ENCODE assay signal across 26 cellular contexts in the genomic region with DNA sequence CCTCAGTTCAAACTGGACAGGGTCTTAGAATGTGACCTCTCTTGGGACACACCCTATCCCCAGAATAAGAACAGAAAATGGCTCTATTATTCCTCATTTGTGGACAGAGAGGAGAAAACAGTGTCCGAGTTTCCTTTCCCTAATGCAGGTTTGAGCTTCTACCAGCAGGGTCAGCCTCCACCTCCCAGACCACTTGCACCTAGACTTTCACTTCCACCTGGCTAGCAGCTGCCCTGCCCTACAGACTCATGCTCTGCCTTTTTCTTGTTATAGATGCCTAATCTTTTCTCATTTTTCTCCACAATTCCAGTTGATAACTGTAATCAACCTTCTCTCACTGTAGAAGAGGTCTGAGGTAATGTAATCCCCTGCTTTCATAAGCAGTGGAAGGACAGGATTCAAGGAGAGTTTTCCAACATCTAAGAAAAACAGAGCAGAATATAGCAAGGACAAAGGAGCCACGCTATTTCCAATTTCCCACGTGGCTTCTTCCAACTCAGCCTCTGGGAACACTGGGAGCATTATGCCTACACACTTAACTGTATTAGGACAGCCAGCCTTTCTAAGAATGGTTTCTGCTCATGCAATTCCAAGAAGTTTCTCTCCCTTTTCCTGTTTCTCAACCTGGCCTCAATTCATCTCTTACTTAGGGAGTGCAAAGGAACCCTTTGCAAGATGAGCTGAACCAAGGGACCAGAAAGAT.
DNase-seq lines count a peak whose midpoint lies in the region; ATAC-seq, FAIRE-seq and TF ChIP-seq lines count a peak whose summit lies in the region.
"Had no signal": no experiment of that assay in that cellular context is flagged by ENCODE, and none has a peak within 500 bp of the region (broad histone marks: within the 10 kb centered on the region; RNA-seq: fewer than 3 reads in every experiment).

No MANE protein-coding gene starts in this region.

- DNase-seq in GM12891 (ENCODE audit: insufficient read length, low spot score), result no peak
- no peak for DNase-seq in memory B cell (ENCODE audit: low spot score in 2 of 2)
- DNase-seq in DMS 273 (lab: John Stamatoyannopoulos, UW; ENCODE audit: unreplicated experiment), result no peak
- DNase-seq in PC-3, result no peak
- DNase-seq in stimulated activated CD4-positive, alpha-beta T cell treated with anti-CD3 and anti-CD28 coated beads, Interleukin-12 subunit alpha, Interleukin-12 subunit beta, amount 100 ng/mL, for 4 hours, result no peak
- no peak for DNase-seq in naive thymus-derived CD8-positive, alpha-beta T cell
- DNase-seq: activated CD4-positive, alpha-beta T cell treated with anti-CD3 and anti-CD28 coated beads, Interleukin-2, amount 50 U/mL, for 1 hour; activated CD8-positive, alpha-beta memory T cell treated with anti-CD3 and anti-CD28 coated beads, Interleukin-2, amount 50 U/mL, for 48 hours; amygdala; CD8-positive, alpha-beta T cell; DMS79; foreskin fibroblast; GM23248; hypothalamus; NCI-H1092; NK-92 treated with Interleukin-12 subunit alpha and Interleukin-12 subunit beta, amount 100 ng/mL, for 24 hours; stimulated activated CD4-positive, alpha-beta T cell treated with anti-CD3 and anti-CD28 coated beads, Interleukin-4, amount 100 ng/mL, for 1 hour; SW 1271; upper lobe of left lung had no signal

- BruUV-seq in PC-3 (replicated peaks; lab: Mats Ljungman, UMichigan), result no TSS peak

- FAIRE-seq in GM12891 (lab: Jason Lieb, UNC), result peak; percentile 65

- H3K4me3 Mint-ChIP-seq in IgD-negative memory B cell (peak overlapping the region in 3 of 4 donors; percentile 57 to 88 (median 65)), memory B cell (peak overlapping the region; percentile 4)
- H3K4me3 Mint-ChIP-seq in naive thymus-derived CD8-positive, alpha-beta T cell, result no peak overlapping the region
- H3K4me3 Mint-ChIP-seq: CD8-positive, alpha-beta T cell; nephron had no signal

- ATAC-seq in GM21529 (IDR thresholded peaks at IDR 0.05; ENCODE audit: unreplicated experiment) (peak; percentile 28), memory B cell (ENCODE audit: low read depth) (no peak), PC-3 (no peak)
- ATAC-seq in naive thymus-derived CD8-positive, alpha-beta T cell, result no peak
- ATAC-seq: CD8-positive, alpha-beta T cell had no signal

- H3K4me1 Mint-ChIP-seq in IgD-negative memory B cell (peaks cover 84 to 88% (median 85%) of the 10 kb centered on the region in 3 donors), memory B cell (peaks cover 70% of the 10 kb centered on the region)
- H3K4me1 Mint-ChIP-seq in naive thymus-derived CD8-positive, alpha-beta T cell, result peaks cover 0 to 48% (median under 1%) of the 10 kb centered on the region in 4 donors

- H3K27me3 Mint-ChIP-seq in IgD-negative memory B cell (peaks cover 1% of the 10 kb centered on the region), memory B cell (no peaks in the 10 kb centered on the region)
- peaks cover 0 to 3% (median 0%) of the 10 kb centered on the region in 5 donors for H3K27me3 Mint-ChIP-seq in naive thymus-derived CD8-positive, alpha-beta T cell

- no peak overlapping the region for H3K4me3 ChIP-seq in PC-3 (ENCODE audit: low read length)
- H3K4me3 ChIP-seq: cardiac muscle cell, GM23248, upper lobe of left lung had no signal

- H3F3A ChIP-seq in PC-3 (ENCODE audit: low read length, unreplicated experiment), result no peaks in the 10 kb centered on the region

- H2AFZ ChIP-seq in PC-3 (ENCODE audit: low read length), result no peak overlapping the region
- H2AFZ ChIP-seq: GM23248 had no signal

- TF ChIP-seq CTCF in PC-3 (conservative IDR thresholded peaks at IDR 0.05; ENCODE audit: low read depth, low read length), result no peak

- no peak overlapping the region for H3K4me2 ChIP-seq in PC-3 (ENCODE audit: low read length)

- TF ChIP-seq POLR2A in GM12891 (IDR thresholded peaks at IDR 0.05; ENCODE audit: low read depth, low read length), result no peak

- H3K9me3 ChIP-seq in PC-3 (ENCODE audit: low read length), result no peaks in the 10 kb centered on the region
- H3K9me3 ChIP-seq: upper lobe of left lung had no signal

- no peaks in the 10 kb centered on the region for H3K36me3 Mint-ChIP-seq in IgD-negative memory B cell
- no peaks in the 10 kb centered on the region for H3K36me3 Mint-ChIP-seq in memory B cell
- no peaks in the 10 kb centered on the region for H3K36me3 Mint-ChIP-seq in naive thymus-derived CD8-positive, alpha-beta T cell
- H3K36me3 Mint-ChIP-seq: CD8-positive, alpha-beta T cell had no signal

- no peaks in the 10 kb centered on the region for H3K4me1 ChIP-seq in PC-3 (ENCODE audit: insufficient read depth, low read length)

- H3K36me3 ChIP-seq in PC-3 (ENCODE audit: low read depth, low read length), result no peaks in the 10 kb centered on the region
- H3K36me3 ChIP-seq: cardiac muscle cell, upper lobe of left lung had no signal

- intact Hi-C loops in PC-3 (cut with micrococcal nuclease), result no loop called here

- H3K27ac Mint-ChIP-seq in IgD-negative memory B cell (peak overlapping the region; percentile 14 to 78 (median 69)), memory B cell (peak overlapping the region; percentile 51)
- H3K27ac Mint-ChIP-seq in naive thymus-derived CD8-positive, alpha-beta T cell, result no peak overlapping the region
- H3K27ac Mint-ChIP-seq: CD8-positive, alpha-beta T cell; nephron; progenitor cell of endocrine pancreas had no signal

- no peak overlapping the region for H3K27ac ChIP-seq in PC-3 (ENCODE audit: low read length)
- H3K27ac ChIP-seq: cardiac muscle cell, epithelial cell of prostate, GM23248, upper lobe of left lung had no signal

- POLR2A ChIA-PET in PC-3 (lab: Charles Lee; ENCODE audit: unreplicated experiment), result no interaction called here
- POLR2A ChIA-PET in naive thymus-derived CD8-positive, alpha-beta T cell (lab: Charles Lee), result no interaction called here

- H3K27me3 ChIP-seq in PC-3 (ENCODE audit: low read length), result peaks cover 35% of the 10 kb centered on the region
- H3K27me3 ChIP-seq: cardiac muscle cell, upper lobe of left lung had no signal

- H3K9me3 Mint-ChIP-seq in IgD-negative memory B cell (no peaks in the 10 kb centered on the region), memory B cell (no peaks in the 10 kb centered on the region)
- no peaks in the 10 kb centered on the region for H3K9me3 Mint-ChIP-seq in naive thymus-derived CD8-positive, alpha-beta T cell
- H3K9me3 Mint-ChIP-seq: CD8-positive, alpha-beta T cell; nephron had no signal

- H3K79me2 ChIP-seq in PC-3 (ENCODE audit: low read length), result no peaks in the 10 kb centered on the region

- no peaks in the 10 kb centered on the region for H4K20me1 ChIP-seq in PC-3 (ENCODE audit: low read length)

- CTCF ChIA-PET in PC-3 (lab: Charles Lee), result no interaction called here

- H3K9ac ChIP-seq in PC-3 (ENCODE audit: low read length), result no peak overlapping the region
- H3K9ac ChIP-seq: GM23248, KMS-11 had no signal

- H3K9me2 ChIP-seq in PC-3 (replicated peaks; ENCODE audit: low read length), result no peaks in the 10 kb centered on the region

TF ChIP-seq in GM12891, 5 proteins besides CTCF, POLR2A, EP300 and RAD21:
- TF ChIP-seq POLR2AphosphoS5 (IDR thresholded peaks at IDR 0.05; ENCODE audit: low read depth, low read length), result no peak
- TF ChIP-seq POU2F2 (IDR thresholded peaks at IDR 0.05; ENCODE audit: low read depth, low read length), result no peak
- peak; percentile 69 for TF ChIP-seq SPI1 (IDR thresholded peaks at IDR 0.05; ENCODE audit: low read depth, low read length)

Comparison
In these comparisons a context has a peak if more than half of its experiments do, and no peak if none do; other contexts are left out.
1. H3K27ac Mint-ChIP-seq: peak in IgD-negative memory B cell (3 of 3) and memory B cell (single experiment); none in naive thymus-derived CD8-positive, alpha-beta T cell (0 of 10).
2. H3K4me3 Mint-ChIP-seq: peak in IgD-negative memory B cell (3 of 4) and memory B cell (single experiment); none in naive thymus-derived CD8-positive, alpha-beta T cell (0 of 10).